In genomic region chr12:57513677-57514076, GRCh38 we compare ENCODE assay signal across 2 cellular contexts. TPM values are rescaled to one million over a fixed set of nuclear protein-coding genes. Genes with fewer than 3 reads are reported as not detected.
"Had no signal": no experiment of that assay in that cellular context is flagged by ENCODE, and none has a peak within 500 bp of the region (broad histone marks: within the 10 kb centered on the region; RNA-seq: fewer than 3 reads in every experiment).

No MANE protein-coding gene starts in this region.

RNA-seq across cellular contexts. Expression of gene ARHGAP9, which starts 34.0 kb away (rescaled TPM):
- total RNA-seq: lung microvascular endothelial cell had no signal
- polyA plus RNA-seq: keratinocyte had no signal
